ENCODE assay signal across 8 cellular contexts in the genomic region with DNA sequence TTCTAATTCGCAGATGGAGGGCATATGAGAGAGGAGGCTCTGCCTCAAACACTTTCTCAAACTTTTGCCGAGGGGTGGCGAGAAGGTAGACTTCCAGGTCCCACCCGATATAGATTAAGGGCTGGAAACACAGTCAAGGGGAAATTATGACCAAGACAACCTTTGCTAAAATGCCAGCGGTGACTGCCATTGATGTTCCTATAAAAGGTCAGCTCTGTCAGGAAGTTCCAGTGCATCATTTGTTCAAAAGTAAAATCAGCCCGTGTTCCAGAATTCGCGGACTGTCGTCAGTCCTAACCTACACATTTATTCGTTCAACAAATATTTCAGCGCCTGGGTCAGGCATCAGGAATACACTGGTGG. TPM values are rescaled to one million over a fixed set of nuclear protein-coding genes. Genes with fewer than 3 reads are reported as not detected.
DNase-seq lines count a peak whose midpoint lies in the region; ATAC-seq, FAIRE-seq and TF ChIP-seq lines count a peak whose summit lies in the region.

No MANE protein-coding gene starts in this region.

- POLR2A ChIA-PET in GM12878 (lab: Charles Lee) = no interaction called here

- DNase-seq in GM12878 (ENCODE audit: low read depth, low spot score) (no peak), right lobe of liver (no peak), upper lobe of left lung (no peak), NCI-H2107 treated with DMSO at 0.1 percent for 48 hours (lab: John Stamatoyannopoulos, UW; ENCODE audit: unreplicated experiment) (no peak), NCI-H1694 treated with DMSO at 0.1 percent for 48 hours (lab: John Stamatoyannopoulos, UW) (no peak)
- no peak for DNase-seq in effector CD8-positive, alpha-beta T cell (lab: John Stamatoyannopoulos, UW)

- no peaks in the 10 kb centered on the region for H3K9me3 ChIP-seq in HUES64 (ENCODE audit: insufficient read depth, low read depth, low read length)
- no peaks in the 10 kb centered on the region for H3K9me3 ChIP-seq in GM12878 (replicated peaks; ENCODE audit: control insufficient read depth, insufficient read depth, low read length)
- H3K9me3 ChIP-seq in right lobe of liver = no peaks in the 10 kb centered on the region
- H3K9me3 ChIP-seq in upper lobe of left lung = no peaks in the 10 kb centered on the region

- H3K36me3 ChIP-seq in HUES64 (ENCODE audit: insufficient read depth, low read length) (no peaks in the 10 kb centered on the region; the same call in 1 of the 2 replicates), GM12878 (ENCODE audit: control insufficient read depth in 2 of 2, insufficient read depth in 2 of 2, low read length in 1 of 2) (no peaks in the 10 kb centered on the region; a peak in 1 of 4 replicates), right lobe of liver (no peaks in the 10 kb centered on the region), upper lobe of left lung (no peaks in the 10 kb centered on the region)

- H3K4me2 ChIP-seq in GM12878 (ENCODE audit: control insufficient read depth, insufficient read depth) = peak overlapping the region; percentile 90

- RAD21 ChIA-PET in GM12878 (lab: Charles Lee; ENCODE audit: unreplicated experiment) = no interaction called here

- H3K79me2 ChIP-seq in GM12878 (ENCODE audit: control insufficient read depth, insufficient read depth, low read length) = peaks cover 52% of the 10 kb centered on the region

- no peak for TF ChIP-seq POLR2A in GM12878 (IDR thresholded peaks at IDR 0.05; ENCODE audit: low read depth, low read length)
- no peak for TF ChIP-seq POLR2A in right lobe of liver (IDR thresholded peaks at IDR 0.05)
- no peak for TF ChIP-seq POLR2A in upper lobe of left lung (IDR thresholded peaks at IDR 0.05)

- H2AFZ ChIP-seq in GM12878 (ENCODE audit: control insufficient read depth, low read depth, low read length) = peak overlapping the region; percentile 88

- H3K4me3 ChIP-seq in HUES64 (ENCODE audit: low read length) (peak overlapping the region; percentile 98), GM12878 (peak overlapping the region; percentile 93), right lobe of liver (peak overlapping the region; percentile 77 to 97 (median 77)), upper lobe of left lung (peak overlapping the region; percentile 74 to 95 (median 83))

- TF ChIP-seq CTCF in C4-2B (conservative IDR thresholded peaks at IDR 0.05) = no peak
- no peak for TF ChIP-seq CTCF in GM12878 (IDR thresholded peaks at IDR 0.05 in 2 of 3, conservative IDR thresholded peaks at IDR 0.05 in 1 of 3; ENCODE audit: control insufficient read depth in 2 of 3, extremely low read depth in 1 of 3, insufficient read depth in 1 of 3, low read depth in 3 of 3, low read length in 3 of 3)
- TF ChIP-seq CTCF in right lobe of liver (IDR thresholded peaks at IDR 0.05) = no peak
- no peak for TF ChIP-seq CTCF in upper lobe of left lung (IDR thresholded peaks at IDR 0.05)

- no peak for FAIRE-seq in GM12878 (lab: Jason Lieb, UNC)

- TF ChIP-seq RAD21 in GM12878 (IDR thresholded peaks at IDR 0.05; ENCODE audit: insufficient read depth, low read depth, low read length) = no peak

- CTCF ChIA-PET in GM12878 (lab: Yijun Ruan, JAX) = interaction anchor here (1.2 kb wide), 1 partner anchor 11 kb away, joined by 3 read pairs; no protein-coding TSS in a partner anchor

- no peaks in the 10 kb centered on the region for H4K20me1 ChIP-seq in GM12878 (ENCODE audit: control insufficient read depth, insufficient read depth)

- in situ Hi-C loops in GM12878 (cut with MboI) = no loop called here

- H3K9ac ChIP-seq in HUES64 (ENCODE audit: low read depth, low read length) (peak overlapping the region; percentile 100), GM12878 (ENCODE audit: control insufficient read depth, insufficient read depth, low read length) (peak overlapping the region; percentile 92)

- BruUV-seq in GM12878 (replicated peaks; lab: Mats Ljungman, UMichigan) = no TSS peak

- WGBS in HUES64 = 13% methylated on average over 11 of the region's 11 CpGs
- WGBS in GM12878 (ENCODE audit: insufficient coverage, insufficient replicate concordance, low lambda C conversion rate, missing lambda C conversion rate) = 1% methylated on average over 11 of the region's 11 CpGs
- under 1% methylated on average over 11 of the region's 11 CpGs for WGBS in right lobe of liver (ENCODE audit: insufficient coverage, low coverage, low lambda C conversion rate, missing lambda C conversion rate)
- WGBS in upper lobe of left lung, 2 donors = 5 to 8% methylated on average over 11 of the region's 11 CpGs

- ATAC-seq in GM12878 (no peak), right lobe of liver (no peak), upper lobe of left lung (ENCODE audit: low FRiP score in 2 of 2) (no peak)

- H3K27ac ChIP-seq in C4-2B = peak overlapping the region; percentile 96
- H3K27ac ChIP-seq in HUES64 (ENCODE audit: low read depth, low read length) = peak overlapping the region; percentile 95
- H3K27ac ChIP-seq in GM12878 (ENCODE audit: control insufficient read depth, insufficient read depth) = peak overlapping the region; percentile 88
- H3K27ac ChIP-seq in right lobe of liver = peak overlapping the region; percentile 100
- H3K27ac ChIP-seq in upper lobe of left lung = peak overlapping the region; percentile 97 to 100 (median 100)

- H3K27me3 ChIP-seq in HUES64 (ENCODE audit: insufficient read depth, low read length) (no peaks in the 10 kb centered on the region), GM12878 (replicated peaks in 1 of 2; ENCODE audit: control insufficient read depth in 2 of 2, insufficient read depth in 2 of 2, low read length in 1 of 2) (no peaks in the 10 kb centered on the region), right lobe of liver (no peaks in the 10 kb centered on the region), upper lobe of left lung (no peaks in the 10 kb centered on the region)

- intact Hi-C loops in GM12878 (cut with micrococcal nuclease; ENCODE audit: unreplicated experiment) = loop anchor here (5.0 kb wide), 1 partner anchor 109 kb away; the partner anchor contains the start of gene AK7
- intact Hi-C loops in right lobe of liver (cut with DNase I) = no loop called here

- peaks cover 18% of the 10 kb centered on the region for H3K4me1 ChIP-seq in HUES64 (ENCODE audit: insufficient read depth, low read length)
- H3K4me1 ChIP-seq in GM12878 (ENCODE audit: control insufficient read depth, insufficient read depth, low read length) = peaks cover 12% of the 10 kb centered on the region
- peaks cover 0 to 27% (median 7%) of the 10 kb centered on the region in 4 donors for H3K4me1 ChIP-seq in right lobe of liver
- peaks cover 31 to 39% (median 34%) of the 10 kb centered on the region in 4 donors for H3K4me1 ChIP-seq in upper lobe of left lung

- TF ChIP-seq EP300 in GM12878 (IDR thresholded peaks at IDR 0.05; ENCODE audit: borderline replicate concordance in 1 of 2, control insufficient read depth in 1 of 2, low read depth in 2 of 2, low read length in 2 of 2) (no peak), upper lobe of left lung (IDR thresholded peaks at IDR 0.05) (no peak)

- SMC1A ChIA-PET in GM12878 (lab: Charles Lee; ENCODE audit: uncharacterized antibody, unreplicated experiment) = no interaction called here

TF ChIP-seq in GM12878, 131 proteins besides CTCF, POLR2A, EP300 and RAD21:
- no peak for TF ChIP-seq POLR2AphosphoS5 (IDR thresholded peaks at IDR 0.05; ENCODE audit: low read length)
- peak; percentile 66; the same call in 1 of the 2 replicates for TF ChIP-seq ZNF24 (IDR thresholded peaks at IDR 0.05)

RNA-seq across cellular contexts. Expression of gene PAPOLA, which starts 0.8 kb away (rescaled TPM):
- polyA plus RNA-seq in HUES64 (2013, experiment 1 of 2) = 158 TPM
- polyA plus RNA-seq in HUES64 (2013, experiment 2 of 2) = 180 TPM
- total RNA-seq in GM12878 (2013; cell fraction: nucleolus; rRNA removed) = 478 and 480 TPM in 2 replicates
- total RNA-seq in GM12878 (2014; rRNA removed) (83.8 and 90.7 TPM in 2 replicates), GM12878 (2014; rRNA removed; fragmentation: Illumina TruSeq; extraction: Trizol) (106 and 108 TPM in 2 replicates), GM12878 (2021) (119 and 122 TPM in 2 replicates), right lobe of liver (100 to 1,000 TPM in 1 of 6 experiments, 10 to 100 TPM in 5; 68.0 to 102 (median 88.1) TPM), upper lobe of left lung (100 to 1,000 TPM; 109 to 210 (median 137) TPM)
- polyA plus RNA-seq in GM12878 (2011; ENCODE audit: low read depth) = 50.1 TPM
- polyA plus RNA-seq in GM12878 (2011; rRNA removed) (185 and 260 TPM in 2 replicates), GM12878 (2014; fragmentation: Illumina TruSeq; extraction: Trizol) (127 and 150 TPM in 2 replicates), GM12878 (2014; fragmentation: Nextera tagmentation; extraction: Ambion mirVana) (10 to 100 TPM; 46.0 to 53.2 TPM), GM12878 (2014; rRNA removed) (66.1 and 78.7 TPM in 2 replicates), GM12878 (2016; fragmentation: Nextera tagmentation; extraction: Ambion mirVana) (100 to 1,000 TPM; 139 to 156 TPM)
- 103 and 109 TPM in 2 replicates for polyA plus RNA-seq in GM12878 (2011; cell fraction: cytosol; rRNA removed)
- 108 and 113 TPM in 2 replicates for polyA plus RNA-seq in GM12878 (2011; cell fraction: nucleus; rRNA removed)
- 73.7 and 92.7 TPM in 2 replicates for polyA plus RNA-seq in GM12878 (2012)
- polyA minus RNA-seq in GM12878 (2011; rRNA and poly(A)+ RNA removed) = 170 and 260 TPM in 2 replicates
- polyA minus RNA-seq in GM12878 (2011; cell fraction: cytosol; rRNA and poly(A)+ RNA removed) = 61.6 and 93.7 TPM in 2 replicates
- 137 and 220 TPM in 2 replicates for polyA minus RNA-seq in GM12878 (2011; cell fraction: nucleus; rRNA and poly(A)+ RNA removed)
